Comparison of ENCODE assay signal across 18 cellular contexts in the genomic region with DNA sequence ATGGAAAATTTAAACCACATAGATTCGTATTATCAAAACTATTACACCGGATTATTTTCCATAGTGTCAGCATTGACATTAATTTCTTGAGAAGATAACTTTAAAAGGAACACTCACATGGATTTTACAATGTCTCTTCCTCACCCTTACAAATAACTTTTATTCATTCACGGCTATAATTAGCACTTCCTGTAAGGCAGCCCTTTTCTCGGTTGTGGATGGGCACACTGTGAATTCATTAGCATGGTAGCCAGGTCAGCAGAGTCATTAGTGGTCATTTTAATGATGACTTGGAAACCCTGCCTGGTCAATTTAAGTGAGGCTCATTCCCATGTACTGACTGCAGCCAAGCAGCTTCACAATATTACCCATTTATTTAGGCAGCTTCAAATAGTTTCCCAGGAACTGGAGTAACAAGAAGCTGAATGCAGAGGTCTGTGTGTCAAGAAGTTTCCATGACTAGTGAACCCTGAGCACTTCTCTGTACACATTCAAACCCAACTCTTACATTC.
DNase-seq lines count a peak whose midpoint lies in the region; ATAC-seq and TF ChIP-seq lines count a peak whose summit lies in the region.
"Had no signal": no experiment of that assay in that cellular context is flagged by ENCODE, and none has a peak within 500 bp of the region (broad histone marks: within the 10 kb centered on the region; RNA-seq: fewer than 3 reads in every experiment).

No MANE protein-coding gene starts in this region.

- TF ChIP-seq CTCF in astrocyte of the spinal cord (IDR thresholded peaks at IDR 0.05; ENCODE audit: low read depth, low read length): no peak

- DNase-seq in DMS53 (lab: John Stamatoyannopoulos, UW) (peak; percentile 42), DMS53 treated with DMSO at 0.1 percent for 48 hours (lab: John Stamatoyannopoulos, UW; ENCODE audit: unreplicated experiment) (no peak), NCI-H69 (lab: John Stamatoyannopoulos, UW) (peak; percentile 21), astrocyte of the spinal cord (ENCODE audit: low read depth, low spot score) (peak; percentile 34), renal cortical epithelial cell (ENCODE audit: low read depth) (peak; percentile 75), A172 (ENCODE audit: low spot score) (no peak), putamen (ENCODE audit: low spot score) (no peak)
- DNase-seq: activated CD4-positive, alpha-beta T cell treated with anti-CD3 and anti-CD28 coated beads, Interleukin-2, amount 50 U/mL, for 1 hour; activated naive CD4-positive, alpha-beta T cell treated with anti-CD3 and anti-CD28 coated beads, Interleukin-2, amount 10 ng/mL, durations not matched to agents 7 days and 5 days; DMS79 treated with DMSO at 0.1 percent for 48 hours; heart right ventricle; left colon; NCI-H1694; NCI-H2171; small intestine; stimulated activated CD4-positive, alpha-beta T cell treated with anti-CD3 and anti-CD28 coated beads, Interleukin-2, amount 100 ng/mL, for 24 hours had no signal

- no peak overlapping the region for H3K4me3 ChIP-seq in astrocyte of the spinal cord (ENCODE audit: low read depth, low read length)
- H3K4me3 ChIP-seq: heart right ventricle, prostate gland had no signal

- in situ Hi-C loops in astrocyte of the spinal cord (cut with HindIII; ENCODE audit: low sequenced_read_pairs): no loop called here

- no peak for ATAC-seq in HG03108 (IDR thresholded peaks at IDR 0.05; ENCODE audit: unreplicated experiment)
- ATAC-seq: heart right ventricle, left colon had no signal

Comparison
In these comparisons a context has a peak if more than half of its experiments do, and no peak if none do; other contexts are left out.
1. DNase-seq: peak in DMS53 (single experiment), NCI-H69 (single experiment), astrocyte of the spinal cord (single experiment) and renal cortical epithelial cell (single experiment); none in DMS53 treated with DMSO at 0.1 percent for 48 hours (single experiment), A172 (single experiment) and putamen (single experiment).